In the genomic region with DNA sequence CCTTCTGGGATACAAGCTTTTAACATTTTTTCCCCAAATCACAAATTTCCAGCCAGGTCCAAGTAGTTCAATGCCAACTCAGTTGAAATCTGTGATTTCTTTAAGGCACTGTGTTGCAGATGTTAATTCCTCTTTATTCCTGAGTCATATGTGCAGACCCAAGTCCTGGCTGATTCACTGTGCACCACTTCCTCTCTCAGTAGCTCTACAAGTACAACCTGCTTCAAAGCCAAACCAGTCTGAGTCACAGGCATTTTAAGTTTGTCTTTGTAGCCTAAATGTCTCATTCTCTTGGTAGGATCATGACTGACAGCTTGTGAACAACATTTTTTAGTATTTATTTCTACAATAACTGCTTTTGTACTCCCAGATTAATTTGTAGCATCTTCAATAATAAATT, we compare ENCODE assay signal across 10 cellular contexts.
DNase-seq lines count a peak whose midpoint lies in the region; TF ChIP-seq lines count a peak whose summit lies in the region.
"Had no signal": no experiment of that assay in that cellular context is flagged by ENCODE, and none has a peak within 500 bp of the region (broad histone marks: within the 10 kb centered on the region; RNA-seq: fewer than 3 reads in every experiment).

No MANE protein-coding gene starts in this region.

- H3K27ac ChIP-seq in MM.1S (ENCODE audit: low read length) = no peak overlapping the region
- H3K27ac ChIP-seq: BLaER1 treated with 17β-estradiol and CSF1 and Interleukin-3, amounts not matched to agents 10 nM and 100 nM; upper lobe of left lung had no signal

- no peaks in the 10 kb centered on the region for H3K27me3 ChIP-seq in MM.1S (replicated peaks; ENCODE audit: insufficient read depth, low read length)
- H3K27me3 ChIP-seq: upper lobe of left lung had no signal

- H3F3A ChIP-seq in MM.1S (ENCODE audit: insufficient read depth, low read length) = no peaks in the 10 kb centered on the region

- no peaks in the 10 kb centered on the region for H3K9me2 ChIP-seq in MM.1S (replicated peaks; ENCODE audit: insufficient read depth, low read length)

- H4K20me1 ChIP-seq in MM.1S (ENCODE audit: insufficient read depth, low read length) = no peaks in the 10 kb centered on the region
- H4K20me1 ChIP-seq: BLaER1 treated with 17β-estradiol and CSF1 and Interleukin-3, amounts not matched to agents 10 nM and 100 nM had no signal

- H3K9me3 ChIP-seq in MM.1S (replicated peaks; ENCODE audit: insufficient read depth, low read length) = no peaks in the 10 kb centered on the region
- H3K9me3 ChIP-seq: upper lobe of left lung had no signal

- H3K4me2 ChIP-seq in MM.1S (ENCODE audit: low read depth, low read length) = no peak overlapping the region

- H3K9ac ChIP-seq in MM.1S (ENCODE audit: low read length) = no peak overlapping the region
- H3K9ac ChIP-seq: BLaER1 treated with 17β-estradiol and CSF1 and Interleukin-3, amounts not matched to agents 10 nM and 100 nM had no signal

- no peaks in the 10 kb centered on the region for H3K4me1 ChIP-seq in MM.1S (ENCODE audit: low read length)
- H3K4me1 ChIP-seq: upper lobe of left lung had no signal

- H2AFZ ChIP-seq in MM.1S (ENCODE audit: low read length) = no peak overlapping the region

- DNase-seq in activated CD8-positive, alpha-beta memory T cell treated with anti-CD3 and anti-CD28 coated beads, Interleukin-2, amount 50 U/mL, for 1 hour (ENCODE audit: extremely low read depth) = peak; percentile 1
- no peak for DNase-seq in activated CD8-positive, alpha-beta memory T cell treated with anti-CD3 and anti-CD28 coated beads for 24 hours
- DNase-seq in activated CD4-positive, alpha-beta T cell treated with anti-CD3 and anti-CD28 coated beads, Interleukin-2, amount 50 U/mL, for 48 hours = peak; percentile 8 to 21
- peak; percentile 37 for DNase-seq in globus pallidus (ENCODE audit: low spot score)
- peak; percentile 87 for DNase-seq in stromal cell of bone marrow (ENCODE audit: low read depth)
- DNase-seq in OCI-M2 (lab: John Stamatoyannopoulos, UW; ENCODE audit: unreplicated experiment) = no peak
- DNase-seq in MM.1S = no peak
- no peak for DNase-seq in DMS114 treated with DMSO at 0.1 percent for 48 hours (lab: John Stamatoyannopoulos, UW; ENCODE audit: unreplicated experiment)

- TF ChIP-seq CTCF in MM.1S (IDR thresholded peaks at IDR 0.05; ENCODE audit: low read length) = no peak

- H3K36me3 ChIP-seq in MM.1S (replicated peaks; ENCODE audit: insufficient read depth, low read length) = no peaks in the 10 kb centered on the region
- H3K36me3 ChIP-seq: BLaER1 treated with 17β-estradiol and CSF1 and Interleukin-3, amounts not matched to agents 10 nM and 100 nM; upper lobe of left lung had no signal

- H3K4me3 ChIP-seq in MM.1S (ENCODE audit: low read length) = no peak overlapping the region
- H3K4me3 ChIP-seq: BLaER1 treated with 17β-estradiol and CSF1 and Interleukin-3, amounts not matched to agents 10 nM and 100 nM; upper lobe of left lung had no signal

- no peaks in the 10 kb centered on the region for H3K79me2 ChIP-seq in MM.1S (ENCODE audit: low read length)

Comparison
In these comparisons a context has a peak if more than half of its experiments do, and no peak if none do; other contexts are left out.
1. DNase-seq: peak in activated CD8-positive, alpha-beta memory T cell treated with anti-CD3 and anti-CD28 coated beads, Interleukin-2, amount 50 U/mL, for 1 hour (single experiment), activated CD4-positive, alpha-beta T cell treated with anti-CD3 and anti-CD28 coated beads, Interleukin-2, amount 50 U/mL, for 48 hours (2 of 2), globus pallidus (single experiment) and stromal cell of bone marrow (single experiment); none in activated CD8-positive, alpha-beta memory T cell treated with anti-CD3 and anti-CD28 coated beads for 24 hours (single experiment), OCI-M2 (single experiment), MM.1S (single experiment) and DMS114 treated with DMSO at 0.1 percent for 48 hours (single experiment).